Comparison of ENCODE assay signal across 1 cellular context in genomic region chr19:3340340-3340739, GRCh38.
TF ChIP-seq lines count a peak whose summit lies in the region.

No MANE protein-coding gene starts in this region.

TF ChIP-seq in A549, 52 proteins besides CTCF, POLR2A, EP300 and RAD21 (continued from another document):
- TF ChIP-seq HOXA7 (CRISPR knock-in tag; IDR thresholded peaks at IDR 0.05): no peak
- TF ChIP-seq NPAS2 (CRISPR knock-in tag; IDR thresholded peaks at IDR 0.05; ENCODE audit: borderline replicate concordance): no peak
- TF ChIP-seq RFX5 (IDR thresholded peaks at IDR 0.05): no peak
- no peak for TF ChIP-seq SREBF2 (IDR thresholded peaks at IDR 0.05)
- no peak for TF ChIP-seq HOXB13 (CRISPR knock-in tag; IDR thresholded peaks at IDR 0.05; ENCODE audit: low read depth)
- no peak for TF ChIP-seq E2F6 (IDR thresholded peaks at IDR 0.05; ENCODE audit: borderline replicate concordance, low read depth)
- TF ChIP-seq BHLHE40 (IDR thresholded peaks at IDR 0.05; ENCODE audit: low read depth, low read length): no peak
- no peak for TF ChIP-seq MAX (IDR thresholded peaks at IDR 0.05)
TF ChIP-seq in A549: peak in this region for 0.
